Comparison of ENCODE assay signal across 25 cellular contexts in genomic region chr3:8520816-8521415, GRCh38. TPM values are rescaled to one million over a fixed set of nuclear protein-coding genes. Genes with fewer than 3 reads are reported as not detected.
DNase-seq lines count a peak whose midpoint lies in the region; ATAC-seq, FAIRE-seq and TF ChIP-seq lines count a peak whose summit lies in the region.
"Had no signal": no experiment of that assay in that cellular context is flagged by ENCODE, and none has a peak within 500 bp of the region (broad histone marks: within the 10 kb centered on the region; RNA-seq: fewer than 3 reads in every experiment).

No MANE protein-coding gene starts in this region.

- no peak for TF ChIP-seq CTCF in ascending aorta (IDR thresholded peaks at IDR 0.05)
- no peak for TF ChIP-seq CTCF in osteocyte (IDR thresholded peaks at IDR 0.05)
- no peak for TF ChIP-seq CTCF in tibial artery (IDR thresholded peaks at IDR 0.05)

- H3K27me3 ChIP-seq in ascending aorta (no peaks in the 10 kb centered on the region), tibial artery (no peaks in the 10 kb centered on the region)
- H3K27me3 ChIP-seq: BLaER1, SJCRH30 had no signal

- no peaks in the 10 kb centered on the region for H3K27me3 Mint-ChIP-seq in osteocyte (ENCODE audit: unreplicated experiment)
- no peaks in the 10 kb centered on the region for H3K27me3 Mint-ChIP-seq in stimulated activated memory B cell treated with anti-CD40 and anti-IgM and Interleukin-4, amounts not matched to agents 10 μg/mL and 1 μg/mL and 100 μg/mL, for 72 hours

- H3K9me3 ChIP-seq in ascending aorta, result no peaks in the 10 kb centered on the region
- no peaks in the 10 kb centered on the region for H3K9me3 ChIP-seq in tibial artery
- H3K9me3 ChIP-seq: SJCRH30 had no signal

- no peak overlapping the region for H3K4me3 Mint-ChIP-seq in osteocyte (ENCODE audit: unreplicated experiment)
- H3K4me3 Mint-ChIP-seq in stimulated activated memory B cell treated with anti-CD40 and anti-IgM and Interleukin-4, amounts not matched to agents 10 μg/mL and 1 μg/mL and 100 μg/mL, for 72 hours, result no peak overlapping the region
- H3K4me3 Mint-ChIP-seq: HFFc6 had no signal

- peaks cover 57% of the 10 kb centered on the region for H3K36me3 Mint-ChIP-seq in osteocyte (ENCODE audit: unreplicated experiment)
- peaks cover 7% of the 10 kb centered on the region for H3K36me3 Mint-ChIP-seq in stimulated activated memory B cell treated with anti-CD40 and anti-IgM and Interleukin-4, amounts not matched to agents 10 μg/mL and 1 μg/mL and 100 μg/mL, for 72 hours

- ATAC-seq in GM18502 (IDR thresholded peaks at IDR 0.05; ENCODE audit: poor library complexity, unreplicated experiment), result no peak
- ATAC-seq in stimulated activated memory B cell treated with anti-CD40 and anti-IgM and Interleukin-4, amounts not matched to agents 10 μg/mL and 1 μg/mL and 100 μg/mL, for 72 hours, result no peak
- ATAC-seq: GM12878 had no signal

- H3K27ac Mint-ChIP-seq in osteocyte (ENCODE audit: unreplicated experiment), result peak overlapping the region; percentile 61
- no peak overlapping the region for H3K27ac Mint-ChIP-seq in stimulated activated memory B cell treated with anti-CD40 and anti-IgM and Interleukin-4, amounts not matched to agents 10 μg/mL and 1 μg/mL and 100 μg/mL, for 72 hours
- H3K27ac Mint-ChIP-seq: HFFc6 had no signal

- no peak for DNase-seq in ascending aorta (ENCODE audit: low spot score in 2 of 2)
- DNase-seq in globus pallidus (ENCODE audit: low spot score), result peak; percentile 31
- DNase-seq in osteocyte (ENCODE audit: extremely low spot score, unreplicated experiment), result no peak
- DNase-seq in tibial artery, result no peak
- no peak for DNase-seq in GM12892 (ENCODE audit: insufficient read length)
- DNase-seq in activated gamma-delta T cell treated with Interleukin-2 at 50 U/mL for 16 hours, result no peak
- DNase-seq: COR-L47; DMS153; EL; HFFc6; NCI-H1092; NCI-H2107; NCI-H226; NCI-H526 treated with DMSO at 0.1 percent for 48 hours; NK-92 treated with Interleukin-12 subunit alpha and Interleukin-12 subunit beta, amount 100 ng/mL, for 24 hours; OCI-M1; RPMI8226; SJCRH30 had no signal

- H3K4me1 Mint-ChIP-seq in osteocyte (ENCODE audit: unreplicated experiment), result peaks cover 88% of the 10 kb centered on the region
- peaks cover under 1% of the 10 kb centered on the region for H3K4me1 Mint-ChIP-seq in stimulated activated memory B cell treated with anti-CD40 and anti-IgM and Interleukin-4, amounts not matched to agents 10 μg/mL and 1 μg/mL and 100 μg/mL, for 72 hours

- FAIRE-seq in GM12892 (lab: Jason Lieb, UNC), result no peak
- FAIRE-seq: GM12878, H1 had no signal

- peaks cover 25 to 84% of the 10 kb centered on the region in 2 donors for H3K4me1 ChIP-seq in ascending aorta
- peaks cover 0 to 100% (median 53%) of the 10 kb centered on the region in 4 donors for H3K4me1 ChIP-seq in tibial artery
- H3K4me1 ChIP-seq: SJCRH30 had no signal

- H3K27ac ChIP-seq in ascending aorta (peak overlapping the region; percentile 68 to 79), tibial artery (peak overlapping the region; percentile 74)
- H3K27ac ChIP-seq: BLaER1, HL-60, KMS-11, SJCRH30 had no signal

- peaks cover 20 to 90% of the 10 kb centered on the region in 2 donors for H3K36me3 ChIP-seq in ascending aorta
- peaks cover 0 to 9% (median 0%) of the 10 kb centered on the region in 3 donors for H3K36me3 ChIP-seq in tibial artery
- H3K36me3 ChIP-seq: BLaER1 had no signal

- H3K9me3 Mint-ChIP-seq in osteocyte (ENCODE audit: unreplicated experiment), result peaks cover 6% of the 10 kb centered on the region
- no peaks in the 10 kb centered on the region for H3K9me3 Mint-ChIP-seq in stimulated activated memory B cell treated with anti-CD40 and anti-IgM and Interleukin-4, amounts not matched to agents 10 μg/mL and 1 μg/mL and 100 μg/mL, for 72 hours

- intact Hi-C loops in ascending aorta (cut with DNase I) (no loop called here), tibial artery (cut with DNase I; ENCODE audit: low total_unique reads) (no loop called here)

- TF ChIP-seq POLR2A in GM12892 (IDR thresholded peaks at IDR 0.05; ENCODE audit: low read depth, low read length), result no peak

- peak overlapping the region in 1 of 2 donors; percentile 33 for H3K4me3 ChIP-seq in ascending aorta
- no peak overlapping the region for H3K4me3 ChIP-seq in tibial artery
- H3K4me3 ChIP-seq: BLaER1, GM12878, SJCRH30 had no signal

RNA-seq across cellular contexts. Expression of gene LMCD1, which starts 19.3 kb away (rescaled TPM):
- total RNA-seq in ascending aorta (634 TPM), osteocyte (135 and 136 TPM in 2 replicates)
- polyA plus RNA-seq in GM12892 (2012; ENCODE audit: missing spikeins), result 42.7 TPM
